11 cellular contexts compared by ENCODE assay signal in the genomic region with DNA sequence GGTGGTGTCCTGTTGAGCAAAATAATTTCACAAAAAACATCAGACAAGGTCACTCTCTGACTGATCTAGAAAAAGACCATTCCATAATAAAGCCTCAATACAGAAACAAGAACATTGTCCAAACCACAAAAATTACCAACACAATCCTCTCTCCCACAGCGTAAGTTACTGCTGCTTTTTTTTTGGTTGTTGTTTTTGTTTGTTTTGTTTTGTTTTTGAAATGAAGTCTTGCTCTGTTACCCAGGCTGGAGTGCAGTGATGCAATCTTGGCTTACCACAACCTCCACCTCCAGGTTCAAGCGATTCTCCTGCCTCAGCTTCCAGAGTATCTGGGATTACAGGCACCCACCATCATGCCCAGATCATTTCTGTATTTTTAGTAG. TPM values are rescaled to one million over a fixed set of nuclear protein-coding genes. Genes with fewer than 3 reads are reported as not detected.
DNase-seq lines count a peak whose midpoint lies in the region; ATAC-seq, FAIRE-seq and TF ChIP-seq lines count a peak whose summit lies in the region.
"Had no signal": no experiment of that assay in that cellular context is flagged by ENCODE, and none has a peak within 500 bp of the region (broad histone marks: within the 10 kb centered on the region; RNA-seq: fewer than 3 reads in every experiment).

No MANE protein-coding gene starts in this region.

- H3K9me3 Mint-ChIP-seq in naive thymus-derived CD4-positive, alpha-beta T cell = no peaks in the 10 kb centered on the region

- POLR2A ChIA-PET in HCT116 (lab: Charles Lee) = interaction anchor here (2.3 to 2.5 kb wide), 2 partner anchors 16 to 28 kb away, joined by 8 to 9 read pairs; a partner anchor contains a TSS
- POLR2A ChIA-PET in K562 (lab: Yijun Ruan, JAX) = interaction anchor here (1.3 to 3.0 kb wide), 2 partner anchors 11 to 34 kb away, joined by 5 to 11 read pairs; a partner anchor contains a TSS
- POLR2A ChIA-PET in naive thymus-derived CD4-positive, alpha-beta T cell (lab: Charles Lee) = interaction anchor here (0.9 to 3.2 kb wide), 2 partner anchors 45 to 69 kb away, joined by 3 to 28 read pairs; a partner anchor contains a TSS

- no peak for TF ChIP-seq POLR2A in HCT116 (IDR thresholded peaks at IDR 0.05; ENCODE audit: borderline replicate concordance, extremely low read depth, insufficient read depth, insufficient read length)
- no peak for TF ChIP-seq POLR2A in K562 (conservative IDR thresholded peaks at IDR 0.05)

- H3K4me3 ChIP-seq in ACC112 (ENCODE audit: low read depth, low read length) (peak overlapping the region; percentile 83), HCT116 (replicated peaks in 1 of 2; ENCODE audit: low read depth in 1 of 2, low read length in 2 of 2) (no peak overlapping the region), K562 (no peak overlapping the region)
- H3K4me3 ChIP-seq in naive thymus-derived CD4-positive, alpha-beta T cell (ENCODE audit: low read length) = no peak overlapping the region

- H3K9me1 ChIP-seq in K562 (ENCODE audit: control insufficient read depth, insufficient read depth, low read length) = no peaks in the 10 kb centered on the region

- peak overlapping the region; percentile 89 to 95 (median 93) for H3K4me3 Mint-ChIP-seq in naive thymus-derived CD4-positive, alpha-beta T cell

- H3K9ac ChIP-seq in HCT116 (ENCODE audit: low read length) (no peak overlapping the region), K562 (ENCODE audit: insufficient read depth in 1 of 2, low read depth in 2 of 2, low read length in 2 of 2) (no peak overlapping the region; a peak in 1 of 4 replicates)

- DNase-seq in HCT116 (ENCODE audit: low read depth, low spot score) (no peak), K562 (ENCODE audit: extremely low read depth in 1 of 4, low spot score in 3 of 4) (no peak), iPS-NIHi7 (ENCODE audit: extremely low spot score) (no peak)
- no peak for DNase-seq in naive thymus-derived CD4-positive, alpha-beta T cell
- DNase-seq in effector CD4-positive, alpha-beta T cell = no peak

- no TSS peak for BruUV-seq in HCT116 (replicated peaks; lab: Mats Ljungman, UMichigan)
- no TSS peak for BruUV-seq in K562 (replicated peaks; lab: Mats Ljungman, UMichigan)

- peaks cover 28 to 44% (median 35%) of the 10 kb centered on the region in 7 donors for H3K4me1 Mint-ChIP-seq in naive thymus-derived CD4-positive, alpha-beta T cell

- TF ChIP-seq EP300 in K562 (IDR thresholded peaks at IDR 0.05; ENCODE audit: low read length) = no peak

- H3K4me1 ChIP-seq in ACC112 (ENCODE audit: control insufficient read depth, insufficient read depth, low read length, unreplicated experiment) (peaks cover 12% of the 10 kb centered on the region), HCT116 (ENCODE audit: control insufficient read depth in 1 of 2, insufficient read depth in 2 of 2, low read length in 2 of 2) (peaks cover 12 to 23% of the 10 kb centered on the region in 2 experiments), K562 (replicated peaks in 1 of 2; ENCODE audit: control insufficient read depth in 2 of 2, insufficient read depth in 2 of 2, low read length in 2 of 2) (peaks cover 13 to 29% of the 10 kb centered on the region in 2 experiments; a peak in 4 of 5 replicates)
- peaks cover 7 to 18% of the 10 kb centered on the region in 2 donors for H3K4me1 ChIP-seq in naive thymus-derived CD4-positive, alpha-beta T cell (ENCODE audit: control insufficient read depth in 2 of 2, insufficient read depth in 2 of 2, low read length in 2 of 2)

- H3K27ac Mint-ChIP-seq in naive thymus-derived CD4-positive, alpha-beta T cell = peak overlapping the region in 7 of 9 donors; percentile 43 to 97 (median 70)

- WGBS in K562 (ENCODE audit: insufficient coverage, low coverage, missing lambda C conversion rate) = 43% methylated on average over 2 of the region's 2 CpGs

- H3K9me3 ChIP-seq in HCT116 (ENCODE audit: control insufficient read depth in 1 of 2, insufficient read depth in 1 of 2, low read depth in 1 of 2, low read length in 2 of 2) (no peaks in the 10 kb centered on the region), K562 (replicated peaks; ENCODE audit: control insufficient read depth, insufficient read depth, low read depth, low read length) (no peaks in the 10 kb centered on the region)
- H3K9me3 ChIP-seq in naive thymus-derived CD4-positive, alpha-beta T cell (ENCODE audit: control insufficient read depth in 2 of 3, low read length in 3 of 3) = no peaks in the 10 kb centered on the region
- H3K9me3 ChIP-seq: SJSA1, thoracic aorta had no signal

- no peak for TF ChIP-seq CTCF in HCT116 (IDR thresholded peaks at IDR 0.05 in 2 of 3, conservative IDR thresholded peaks at IDR 0.05 in 1 of 3; ENCODE audit: borderline replicate concordance in 1 of 3, insufficient read depth in 1 of 3, low read depth in 2 of 3, low read length in 2 of 3)
- TF ChIP-seq CTCF in K562 (IDR thresholded peaks at IDR 0.05 in 2 of 3, conservative IDR thresholded peaks at IDR 0.05 in 1 of 3; ENCODE audit: insufficient read depth in 2 of 3, low read depth in 1 of 3, low read length in 3 of 3) = no peak

- H3K36me3 ChIP-seq in ACC112 (ENCODE audit: insufficient read depth, low read length) (no peaks in the 10 kb centered on the region), HCT116 (ENCODE audit: control insufficient read depth in 1 of 2, insufficient read depth in 2 of 2, low read length in 2 of 2) (peaks cover 0 to 9% of the 10 kb centered on the region in 2 experiments; a peak in 2 of 4 replicates), K562 (ENCODE audit: control insufficient read depth, insufficient read depth, low read length) (peaks cover 7% of the 10 kb centered on the region; the same call in 1 of the 3 replicates)
- H3K36me3 ChIP-seq in naive thymus-derived CD4-positive, alpha-beta T cell (ENCODE audit: control insufficient read depth in 2 of 3, insufficient read depth in 3 of 3, low read length in 3 of 3) = peaks cover 0 to 13% (median 0%) of the 10 kb centered on the region in 3 experiments

- RAD21 ChIA-PET in HCT116 (lab: Charles Lee; ENCODE audit: low non-redundant PET in 1 of 2, low total read pairs in 2 of 2, uncharacterized antibody in 2 of 2, unreplicated experiment in 2 of 2) = no interaction called here

- FAIRE-seq in K562 (lab: Jason Lieb, UNC) = no peak

- H3K36me3 Mint-ChIP-seq in naive thymus-derived CD4-positive, alpha-beta T cell = peaks cover 0 to 12% (median 5%) of the 10 kb centered on the region in 5 donors

- ATAC-seq in HCT116 (no peak), K562 (no peak), HG03460 (IDR thresholded peaks at IDR 0.05; ENCODE audit: unreplicated experiment) (no peak), GM18502 (IDR thresholded peaks at IDR 0.05; ENCODE audit: poor library complexity, unreplicated experiment) (no peak)
- no peak for ATAC-seq in naive thymus-derived CD4-positive, alpha-beta T cell

- CTCF ChIA-PET in HCT116 (lab: Charles Lee) = interaction anchor here (1.6 kb wide), 1 partner anchor 16 kb away, joined by 3 read pairs; no protein-coding TSS in a partner anchor
- CTCF ChIA-PET in K562 (lab: Yijun Ruan, JAX; ENCODE audit: low intra/inter-chr PET ratio) = no interaction called here
- CTCF ChIA-PET in naive thymus-derived CD4-positive, alpha-beta T cell (lab: Charles Lee) = no interaction called here

- in situ Hi-C loops in K562 (cut with MboI) = no loop called here

- H4K20me1 ChIP-seq in HCT116 (ENCODE audit: insufficient read depth) (no peaks in the 10 kb centered on the region), K562 (replicated peaks; ENCODE audit: control insufficient read depth, insufficient read depth, low read length) (no peaks in the 10 kb centered on the region)

- H3K27ac ChIP-seq in ACC112 (ENCODE audit: low read depth, low read length) = no peak overlapping the region
- H3K27ac ChIP-seq in HCT116 (ENCODE audit: low read depth, low read length) = no peak overlapping the region
- H3K27ac ChIP-seq in K562 (ENCODE audit: extremely low read depth, low read depth, low read length) = no peak overlapping the region
- no peak overlapping the region for H3K27ac ChIP-seq in naive thymus-derived CD4-positive, alpha-beta T cell (ENCODE audit: low read depth, low read length)
- H3K27ac ChIP-seq: SJSA1 had no signal

- H3K79me2 ChIP-seq in ACC112 (ENCODE audit: control insufficient read depth, insufficient read depth, low read length, unreplicated experiment) (peaks cover 29% of the 10 kb centered on the region), HCT116 (ENCODE audit: insufficient read depth, low read length) (peaks cover 35% of the 10 kb centered on the region), K562 (ENCODE audit: control insufficient read depth, insufficient read depth, low read length) (peaks cover 27% of the 10 kb centered on the region)

- intact Hi-C loops in HCT116 (cut with micrococcal nuclease) (loop anchor here (5.0 kb wide), 1 partner anchor 45 kb away; a partner anchor contains a TSS), K562 (cut with micrococcal nuclease) (loop anchor here (5.0 kb wide), 2 partner anchors 35 to 70 kb away; a partner anchor contains a TSS)
- intact Hi-C loops in naive thymus-derived CD4-positive, alpha-beta T cell (cut with micrococcal nuclease) = loop anchor here (2.0 to 10.0 kb wide), 4 partner anchors 77 to 225 kb away; a partner anchor contains a TSS

- H3K9me2 ChIP-seq in HCT116 (ENCODE audit: insufficient read depth) = no peaks in the 10 kb centered on the region

- H3K4me2 ChIP-seq in HCT116 (ENCODE audit: low read length) (0 out of 2 replicates have a peak overlapping the region, but pooled peaks have one; percentile 99), K562 (ENCODE audit: insufficient read depth, low read length) (no peak overlapping the region)

- no peak for TF ChIP-seq RAD21 in HCT116 (IDR thresholded peaks at IDR 0.05; ENCODE audit: low read depth)
- TF ChIP-seq RAD21 in K562 (CRISPR knock-in tag; conservative IDR thresholded peaks at IDR 0.05 in 1 of 2, IDR thresholded peaks at IDR 0.05 in 1 of 2) = no peak

- H2AFZ ChIP-seq in ACC112 (ENCODE audit: low read length, unreplicated experiment) = no peak overlapping the region
- H2AFZ ChIP-seq in HCT116 (ENCODE audit: low read depth, low read length, poor library complexity, severe bottlenecking) = no peak overlapping the region
- no peak overlapping the region for H2AFZ ChIP-seq in K562 (ENCODE audit: low read depth, low read length)

- peaks cover 0 to 7% (median 0%) of the 10 kb centered on the region in 5 donors for H3K27me3 Mint-ChIP-seq in naive thymus-derived CD4-positive, alpha-beta T cell

- H3K27me3 ChIP-seq in ACC112 (ENCODE audit: insufficient read depth, low read length) (no peaks in the 10 kb centered on the region), HCT116 (ENCODE audit: insufficient read depth, low read length) (no peaks in the 10 kb centered on the region), K562 (ENCODE audit: control insufficient read depth in 2 of 2, insufficient read depth in 2 of 2, low read length in 2 of 2) (no peaks in the 10 kb centered on the region)
- H3K27me3 ChIP-seq in naive thymus-derived CD4-positive, alpha-beta T cell (ENCODE audit: control insufficient read depth in 2 of 2, insufficient read depth in 2 of 2, low read length in 2 of 2) = no peaks in the 10 kb centered on the region
- H3K27me3 ChIP-seq: SJSA1 had no signal

RNA-seq across cellular contexts. Expression of a gene that starts 1.5 kb away (rescaled TPM):
- 40.7 TPM for total RNA-seq in HCT116 (2021; ENCODE audit: unreplicated experiment)
- 29.9 and 35.3 TPM in 2 replicates for polyA plus RNA-seq in HCT116 (2012)
- total RNA-seq in K562 (2011; cell fraction: chromatin; rRNA removed; ENCODE audit: low replicate concordance) = 51.1 and 67.7 TPM in 2 replicates
- total RNA-seq in K562 (2011; cell fraction: nucleolus; rRNA removed) = 41.6 and 49.4 TPM in 2 replicates
- 75.0 and 143 TPM in 2 replicates for total RNA-seq in K562 (2011; cell fraction: nucleoplasm; rRNA removed)
- 9.8 and 10.6 TPM in 2 replicates for total RNA-seq in K562 (2014; rRNA removed)
- 5.2 and 6.7 TPM in 2 replicates for total RNA-seq in K562 (2014; rRNA removed; fragmentation: Illumina TruSeq; extraction: Trizol)
- 7.1 and 8.4 TPM in 2 replicates for total RNA-seq in K562 (2015; rRNA removed; fragmentation: Illumina TruSeq; extraction: Trizol)
- 18.5 and 20.6 TPM in 2 replicates for total RNA-seq in K562 (2021)
- 14.5 and 23.3 TPM in 2 replicates for polyA plus RNA-seq in K562 (2011; rRNA removed)
- 24.5 and 24.9 TPM in 2 replicates for polyA plus RNA-seq in K562 (2011; cell fraction: cytosol; rRNA removed)
- polyA plus RNA-seq in K562 (2011; cell fraction: nucleus; rRNA removed) = 37.2 and 58.4 TPM in 2 replicates
- 10.3 and 22.7 TPM in 2 replicates for polyA plus RNA-seq in K562 (2012)
- polyA plus RNA-seq in K562 (2014; fragmentation: Illumina TruSeq; extraction: Trizol) = 9.5 and 11.0 TPM in 2 replicates
- 1 to 10 TPM; 1.0 to 2.3 TPM for polyA plus RNA-seq in K562 (2014; fragmentation: Nextera tagmentation; extraction: Ambion mirVana)
- polyA plus RNA-seq in K562 (2014; rRNA removed) = 17.3 and 21.3 TPM in 2 replicates
- 10.6 and 14.2 TPM in 2 replicates for polyA minus RNA-seq in K562 (2011; rRNA and poly(A)+ RNA removed)
- polyA minus RNA-seq in K562 (2011; cell fraction: cytosol; rRNA and poly(A)+ RNA removed) = 6.0 and 9.3 TPM in 2 replicates
- polyA minus RNA-seq in K562 (2011; cell fraction: nucleus; rRNA and poly(A)+ RNA removed) = 17.1 and 20.7 TPM in 2 replicates
- total RNA-seq in naive thymus-derived CD4-positive, alpha-beta T cell = 10 to 100 TPM; 40.7 to 81.1 (median 45.9) TPM
- polyA plus RNA-seq in naive thymus-derived CD4-positive, alpha-beta T cell = 10 to 100 TPM in 1 of 2 donors, 1 to 10 TPM in 1; 8.7 to 15.9 TPM

RNA-seq across cellular contexts. Expression of a gene that starts 27.2 kb away (rescaled TPM):
- 18.4 TPM for total RNA-seq in HCT116 (2021; ENCODE audit: unreplicated experiment)
- polyA plus RNA-seq in HCT116 (2012) = 15.2 and 15.5 TPM in 2 replicates
- total RNA-seq in K562 (2011; cell fraction: chromatin; rRNA removed; ENCODE audit: low replicate concordance) = not detected in 2 replicates
- total RNA-seq in K562 (2011; cell fraction: nucleolus; rRNA removed) = 0.33 TPM in 1 of 2 replicates, not detected in the other
- total RNA-seq in K562 (2011; cell fraction: nucleoplasm; rRNA removed) = 0.29 TPM in 1 of 2 replicates, not detected in the other
- not detected in 2 replicates for total RNA-seq in K562 (2014; rRNA removed)
- not detected in 2 replicates for total RNA-seq in K562 (2014; rRNA removed; fragmentation: Illumina TruSeq; extraction: Trizol)
- not detected in 2 replicates for total RNA-seq in K562 (2015; rRNA removed; fragmentation: Illumina TruSeq; extraction: Trizol)
- total RNA-seq in K562 (2021) = 0.18 and 0.22 TPM in 2 replicates
- 0.07 and 0.25 TPM in 2 replicates for polyA plus RNA-seq in K562 (2011; rRNA removed)
- polyA plus RNA-seq in K562 (2011; cell fraction: cytosol; rRNA removed) = 0.92 TPM in 1 of 2 replicates, not detected in the other
- polyA plus RNA-seq in K562 (2011; cell fraction: nucleus; rRNA removed) = 0.15 and 0.64 TPM in 2 replicates
- polyA plus RNA-seq in K562 (2012) = 0.21 and 0.29 TPM in 2 replicates
- polyA plus RNA-seq in K562 (2014; fragmentation: Illumina TruSeq; extraction: Trizol) = 0.29 TPM in 1 of 2 replicates, not detected in the other
- polyA plus RNA-seq in K562 (2014; fragmentation: Nextera tagmentation; extraction: Ambion mirVana) = under 1 TPM in 1 of 2 experiments, not detected in 1; 0.03 TPM
- 0.32 and 0.70 TPM in 2 replicates for polyA plus RNA-seq in K562 (2014; rRNA removed)
- polyA minus RNA-seq in K562 (2011; rRNA and poly(A)+ RNA removed) = not detected in 2 replicates
- not detected in 2 replicates for polyA minus RNA-seq in K562 (2011; cell fraction: cytosol; rRNA and poly(A)+ RNA removed)
- not detected in 2 replicates for polyA minus RNA-seq in K562 (2011; cell fraction: nucleus; rRNA and poly(A)+ RNA removed)
- under 1 TPM in 1 of 5 experiments, not detected in 4; 0.27 TPM for total RNA-seq in naive thymus-derived CD4-positive, alpha-beta T cell
- polyA plus RNA-seq in naive thymus-derived CD4-positive, alpha-beta T cell = not detected
- total RNA-seq: lower leg skin had no signal

RNA-seq across cellular contexts. Expression of a gene that starts 28.2 kb away (rescaled TPM):
- total RNA-seq in HCT116 (2021; ENCODE audit: unreplicated experiment) (49.3 TPM), K562 (2014; rRNA removed) (1.3 and 1.6 TPM in 2 replicates), K562 (2014; rRNA removed; fragmentation: Illumina TruSeq; extraction: Trizol) (0.29 and 0.40 TPM in 2 replicates), K562 (2015; rRNA removed; fragmentation: Illumina TruSeq; extraction: Trizol) (0.72 TPM in 2 replicates), K562 (2021) (2.1 TPM in 2 replicates)
- polyA plus RNA-seq in HCT116 (2012) = 62.9 and 68.9 TPM in 2 replicates
- 0.65 TPM in 1 of 2 replicates, not detected in the other for total RNA-seq in K562 (2011; cell fraction: chromatin; rRNA removed; ENCODE audit: low replicate concordance)
- 0.92 and 1.3 TPM in 2 replicates for total RNA-seq in K562 (2011; cell fraction: nucleolus; rRNA removed)
- total RNA-seq in K562 (2011; cell fraction: nucleoplasm; rRNA removed) = 0.44 and 0.61 TPM in 2 replicates
- polyA plus RNA-seq in K562 (2011; rRNA removed) (0.36 and 1.6 TPM in 2 replicates), K562 (2014; fragmentation: Illumina TruSeq; extraction: Trizol) (1.2 and 1.7 TPM in 2 replicates), K562 (2014; fragmentation: Nextera tagmentation; extraction: Ambion mirVana) (under 1 TPM; 0.10 to 0.22 TPM), K562 (2014; rRNA removed) (1.3 TPM in 2 replicates)
- polyA plus RNA-seq in K562 (2011; cell fraction: cytosol; rRNA removed) = 0.66 and 1.7 TPM in 2 replicates
- polyA plus RNA-seq in K562 (2011; cell fraction: nucleus; rRNA removed) = 0.94 and 1.0 TPM in 2 replicates
- polyA plus RNA-seq in K562 (2012) = 1.2 TPM in 2 replicates
- polyA minus RNA-seq in K562 (2011; rRNA and poly(A)+ RNA removed) = 0.14 and 0.18 TPM in 2 replicates
- 0.86 and 1.4 TPM in 2 replicates for polyA minus RNA-seq in K562 (2011; cell fraction: cytosol; rRNA and poly(A)+ RNA removed)
- polyA minus RNA-seq in K562 (2011; cell fraction: nucleus; rRNA and poly(A)+ RNA removed) = 0.13 and 0.89 TPM in 2 replicates
- total RNA-seq in naive thymus-derived CD4-positive, alpha-beta T cell = under 1 TPM in 1 of 5 experiments, not detected in 4; 0.19 TPM
- not detected for polyA plus RNA-seq in naive thymus-derived CD4-positive, alpha-beta T cell

RNA-seq across cellular contexts. Expression of a gene that starts 34.4 kb away (rescaled TPM):
- total RNA-seq in HCT116 (2021; ENCODE audit: unreplicated experiment) (75.5 TPM), K562 (2014; rRNA removed) (56.4 and 60.5 TPM in 2 replicates), K562 (2014; rRNA removed; fragmentation: Illumina TruSeq; extraction: Trizol) (34.1 and 35.3 TPM in 2 replicates), K562 (2015; rRNA removed; fragmentation: Illumina TruSeq; extraction: Trizol) (46.4 and 46.8 TPM in 2 replicates), K562 (2021) (57.7 and 64.6 TPM in 2 replicates)
- 93.1 and 99.3 TPM in 2 replicates for polyA plus RNA-seq in HCT116 (2012)
- total RNA-seq in K562 (2011; cell fraction: chromatin; rRNA removed; ENCODE audit: low replicate concordance) = 34.9 and 76.7 TPM in 2 replicates
- 63.2 and 73.7 TPM in 2 replicates for total RNA-seq in K562 (2011; cell fraction: nucleolus; rRNA removed)
- 62.0 and 68.4 TPM in 2 replicates for total RNA-seq in K562 (2011; cell fraction: nucleoplasm; rRNA removed)
- polyA plus RNA-seq in K562 (2011; rRNA removed) (55.5 and 85.5 TPM in 2 replicates), K562 (2014; fragmentation: Illumina TruSeq; extraction: Trizol) (41.5 and 48.3 TPM in 2 replicates), K562 (2014; fragmentation: Nextera tagmentation; extraction: Ambion mirVana) (10 to 100 TPM; 49.4 to 57.1 TPM), K562 (2014; rRNA removed) (62.8 and 74.4 TPM in 2 replicates)
- 120 and 121 TPM in 2 replicates for polyA plus RNA-seq in K562 (2011; cell fraction: cytosol; rRNA removed)
- 192 and 207 TPM in 2 replicates for polyA plus RNA-seq in K562 (2011; cell fraction: nucleus; rRNA removed)
- polyA plus RNA-seq in K562 (2012) = 68.1 and 168 TPM in 2 replicates
- 23.5 and 23.6 TPM in 2 replicates for polyA minus RNA-seq in K562 (2011; rRNA and poly(A)+ RNA removed)
- polyA minus RNA-seq in K562 (2011; cell fraction: cytosol; rRNA and poly(A)+ RNA removed) = 28.1 and 37.4 TPM in 2 replicates
- polyA minus RNA-seq in K562 (2011; cell fraction: nucleus; rRNA and poly(A)+ RNA removed) = 24.4 and 32.1 TPM in 2 replicates
- 10 to 100 TPM; 64.3 to 89.7 (median 74.0) TPM for total RNA-seq in naive thymus-derived CD4-positive, alpha-beta T cell
- 100 to 1,000 TPM; 205 to 212 TPM for polyA plus RNA-seq in naive thymus-derived CD4-positive, alpha-beta T cell

RNA-seq across cellular contexts. Expression of a gene that starts 46.2 kb away (rescaled TPM):
- total RNA-seq in HCT116 (2021; ENCODE audit: unreplicated experiment) (56.7 TPM), K562 (2014; rRNA removed) (29.3 and 33.3 TPM in 2 replicates), K562 (2014; rRNA removed; fragmentation: Illumina TruSeq; extraction: Trizol) (7.1 and 8.5 TPM in 2 replicates), K562 (2015; rRNA removed; fragmentation: Illumina TruSeq; extraction: Trizol) (20.1 and 21.7 TPM in 2 replicates), K562 (2021) (34.0 and 41.8 TPM in 2 replicates)
- 24.9 and 28.7 TPM in 2 replicates for polyA plus RNA-seq in HCT116 (2012)
- 84.4 and 156 TPM in 2 replicates for total RNA-seq in K562 (2011; cell fraction: chromatin; rRNA removed; ENCODE audit: low replicate concordance)
- total RNA-seq in K562 (2011; cell fraction: nucleolus; rRNA removed) = 84.5 and 93.2 TPM in 2 replicates
- total RNA-seq in K562 (2011; cell fraction: nucleoplasm; rRNA removed) = 82.3 and 98.5 TPM in 2 replicates
- polyA plus RNA-seq in K562 (2011; rRNA removed) (13.7 and 19.6 TPM in 2 replicates), K562 (2014; fragmentation: Illumina TruSeq; extraction: Trizol) (11.6 and 16.5 TPM in 2 replicates), K562 (2014; fragmentation: Nextera tagmentation; extraction: Ambion mirVana) (under 1 TPM; 0.10 to 0.11 TPM), K562 (2014; rRNA removed) (22.6 and 27.7 TPM in 2 replicates)
- 13.2 and 20.8 TPM in 2 replicates for polyA plus RNA-seq in K562 (2011; cell fraction: cytosol; rRNA removed)
- polyA plus RNA-seq in K562 (2011; cell fraction: nucleus; rRNA removed) = 76.1 and 109 TPM in 2 replicates
- 20.2 and 35.5 TPM in 2 replicates for polyA plus RNA-seq in K562 (2012)
- 12.5 and 15.8 TPM in 2 replicates for polyA minus RNA-seq in K562 (2011; rRNA and poly(A)+ RNA removed)
- polyA minus RNA-seq in K562 (2011; cell fraction: cytosol; rRNA and poly(A)+ RNA removed) = 15.7 and 17.3 TPM in 2 replicates
- polyA minus RNA-seq in K562 (2011; cell fraction: nucleus; rRNA and poly(A)+ RNA removed) = 23.2 and 31.2 TPM in 2 replicates
- total RNA-seq in naive thymus-derived CD4-positive, alpha-beta T cell = 10 to 100 TPM; 19.4 to 48.5 (median 42.9) TPM
- polyA plus RNA-seq in naive thymus-derived CD4-positive, alpha-beta T cell = 1 to 10 TPM; 2.9 to 8.1 TPM

Comparison
In these comparisons a context has a peak if more than half of its experiments do, and no peak if none do; other contexts are left out.
1. RNA of a gene that starts 27.2 kb away (total RNA-seq): 18.4 TPM in HCT116 (single experiment); 0.27 TPM in naive thymus-derived CD4-positive, alpha-beta T cell and 0.18 to 0.33 TPM in K562; every median in the first group is over 10 times any median in the second.
2. RNA of a gene that starts 28.2 kb away (total RNA-seq): 49.3 TPM in HCT116 (single experiment); 0.29 to 2.1 TPM in K562 and 0.19 TPM in naive thymus-derived CD4-positive, alpha-beta T cell; every median in the first group is over 10 times any median in the second.